36 cellular contexts compared by ENCODE assay signal in genomic region chr17:5948811-5949210, GRCh38.
"Had no signal": no experiment of that assay in that cellular context is flagged by ENCODE, and none has a peak within 500 bp of the region (broad histone marks: within the 10 kb centered on the region; RNA-seq: fewer than 3 reads in every experiment).

No MANE protein-coding gene starts in this region.

- H3K27me3 ChIP-seq: MG63 had no signal

- H3K9me3 ChIP-seq: MG63 had no signal

- H3K4me3 ChIP-seq: MG63 had no signal

- DNase-seq: Karpas-422, Kasumi-1, MG63, MM.1S, MV-4-11, NCI-H1048, NCI-H1092, NCI-H1092 treated with DMSO at 0.1 percent for 48 hours, NCI-H1105, NCI-H1105 treated with DMSO at 0.1 percent for 48 hours, NCI-H1417, NCI-H1417 treated with DMSO at 0.1 percent for 48 hours, NCI-H1436, NCI-H1436 treated with DMSO at 0.1 percent for 48 hours, NCI-H146, NCI-H1694, NCI-H1694 treated with DMSO at 0.1 percent for 48 hours, NCI-H187, NCI-H187 treated with DMSO at 0.1 percent for 48 hours, NCI-H1930, NCI-H2029, NCI-H2029 treated with DMSO at 0.1 percent for 48 hours, NCI-H2081, NCI-H2081 treated with DMSO at 0.1 percent for 48 hours, NCI-H2107, NCI-H2171, NCI-H2171 treated with DMSO at 0.1 percent for 48 hours, NCI-H2227 treated with DMSO at 0.1 percent for 48 hours, NCI-H226, NCI-H345, NCI-H446, NCI-H446 treated with DMSO at 0.1 percent for 48 hours, NCI-H510A, NCI-H510A treated with DMSO at 0.1 percent for 48 hours, NCI-H524 had no signal

- H3K36me3 ChIP-seq: MG63 had no signal

- H3K4me2 ChIP-seq: KMS-11 had no signal

- H3K9ac ChIP-seq: KMS-11 had no signal

- H3K27ac ChIP-seq: KMS-11 had no signal
